ENCODE assay signal across 8 cellular contexts in genomic region chr7:104980969-104981670, GRCh38. TPM values are rescaled to one million over a fixed set of nuclear protein-coding genes. Genes with fewer than 3 reads are reported as not detected.
DNase-seq lines count a peak whose midpoint lies in the region; ATAC-seq, FAIRE-seq and TF ChIP-seq lines count a peak whose summit lies in the region.

No MANE protein-coding gene starts in this region.

- H3K4me1 Mint-ChIP-seq in CD4-positive, alpha-beta memory T cell = peaks cover 21 to 53% (median 29%) of the 10 kb centered on the region in 4 donors
- H3K4me1 Mint-ChIP-seq in astrocyte (ENCODE audit: low read depth, unreplicated experiment) = peaks cover 79% of the 10 kb centered on the region

- H2AFZ ChIP-seq in HCT116 (ENCODE audit: low read depth, low read length, poor library complexity, severe bottlenecking) = no peak overlapping the region
- H2AFZ ChIP-seq in astrocyte (ENCODE audit: low read depth, low read length) = no peak overlapping the region

- TF ChIP-seq POLR2A in HCT116 (IDR thresholded peaks at IDR 0.05; ENCODE audit: borderline replicate concordance, extremely low read depth, insufficient read depth, insufficient read length) = no peak

- H3K4me2 ChIP-seq in HCT116 (ENCODE audit: low read length) = no peak overlapping the region
- peak overlapping the region; percentile 73 for H3K4me2 ChIP-seq in astrocyte (ENCODE audit: low read length)

- peak; percentile 90 for TF ChIP-seq RAD21 in HCT116 (IDR thresholded peaks at IDR 0.05; ENCODE audit: low read depth)

- H3K27ac Mint-ChIP-seq in CD4-positive, alpha-beta memory T cell = peak overlapping the region in 6 of 7 donors; percentile 30 to 100 (median 75)
- H3K27ac Mint-ChIP-seq in astrocyte (ENCODE audit: unreplicated experiment) = peak overlapping the region; percentile 62

- H3K36me3 Mint-ChIP-seq in CD4-positive, alpha-beta memory T cell = peaks cover 0 to 17% of the 10 kb centered on the region in 2 donors
- peaks cover 2% of the 10 kb centered on the region for H3K36me3 Mint-ChIP-seq in astrocyte (ENCODE audit: low read depth, unreplicated experiment)

- intact Hi-C loops in CD4-positive, alpha-beta memory T cell (cut with micrococcal nuclease) = loop anchor here (1.0 to 5.0 kb wide), 9 partner anchors 58 to 606 kb away; no protein-coding TSS in a partner anchor
- intact Hi-C loops in HCT116 (cut with micrococcal nuclease) = loop anchor here (1.0 to 10.0 kb wide), 4 partner anchors 60 to 604 kb away; partner anchors contain the start of gene EFCAB10
- intact Hi-C loops in left lung (cut with DNase I) = no loop called here

- FAIRE-seq in astrocyte (lab: Jason Lieb, UNC) (no peak), urothelium cell line (lab: Jason Lieb, UNC) (peak; percentile 20)

- peak in 4 of 5 donors; percentile 71 to 74 (median 72) for DNase-seq in CD4-positive, alpha-beta memory T cell
- DNase-seq in HCT116 (ENCODE audit: low read depth, low spot score) (peak; percentile 54), NCI-H526 treated with DMSO at 0.1 percent for 48 hours (lab: John Stamatoyannopoulos, UW) (peak; percentile 69), astrocyte (ENCODE audit: low read depth) (no peak), left lung (no peak), urothelium cell line (ENCODE audit: low spot score) (peak; percentile 67)
- DNase-seq in stimulated activated CD4-positive, alpha-beta T cell treated with anti-CD3 and anti-CD28 coated beads, Interleukin-2, amount 100 ng/mL, for 48 hours = no peak

- H3K4me3 Mint-ChIP-seq in CD4-positive, alpha-beta memory T cell = peak overlapping the region in 2 of 8 donors; percentile 6 to 7
- H3K4me3 Mint-ChIP-seq in astrocyte (ENCODE audit: unreplicated experiment) = no peak overlapping the region

- no TSS peak for BruUV-seq in HCT116 (replicated peaks; lab: Mats Ljungman, UMichigan)

- peaks cover 37% of the 10 kb centered on the region for H3K4me1 ChIP-seq in CD4-positive, alpha-beta memory T cell (ENCODE audit: insufficient read depth, low read length)
- peaks cover 34 to 42% of the 10 kb centered on the region in 2 experiments for H3K4me1 ChIP-seq in HCT116 (ENCODE audit: control insufficient read depth in 1 of 2, insufficient read depth in 2 of 2, low read length in 2 of 2)
- peaks cover 58% of the 10 kb centered on the region for H3K4me1 ChIP-seq in astrocyte (ENCODE audit: insufficient read depth, low read length)
- H3K4me1 ChIP-seq in left lung = peaks cover 44 to 87% of the 10 kb centered on the region in 2 donors

- H3K27me3 Mint-ChIP-seq in CD4-positive, alpha-beta memory T cell = no peaks in the 10 kb centered on the region
- H3K27me3 Mint-ChIP-seq in astrocyte (ENCODE audit: low read depth, unreplicated experiment) = no peaks in the 10 kb centered on the region

- no peaks in the 10 kb centered on the region for H3K27me3 ChIP-seq in CD4-positive, alpha-beta memory T cell (ENCODE audit: insufficient read depth, low read length)
- no peaks in the 10 kb centered on the region for H3K27me3 ChIP-seq in HCT116 (ENCODE audit: insufficient read depth, low read length)
- no peaks in the 10 kb centered on the region for H3K27me3 ChIP-seq in astrocyte (ENCODE audit: insufficient read depth, low read length)
- no peaks in the 10 kb centered on the region for H3K27me3 ChIP-seq in left lung

- H3K4me3 ChIP-seq in CD4-positive, alpha-beta memory T cell (ENCODE audit: low read length in 2 of 2) = no peak overlapping the region
- no peak overlapping the region for H3K4me3 ChIP-seq in HCT116 (replicated peaks in 1 of 2; ENCODE audit: low read depth in 1 of 2, low read length in 2 of 2)
- no peak overlapping the region for H3K4me3 ChIP-seq in astrocyte (ENCODE audit: insufficient read depth, low read depth, low read length)
- no peak overlapping the region for H3K4me3 ChIP-seq in left lung

- peaks cover 37% of the 10 kb centered on the region for H3K79me2 ChIP-seq in HCT116 (ENCODE audit: insufficient read depth, low read length)
- peaks cover 36% of the 10 kb centered on the region for H3K79me2 ChIP-seq in astrocyte (ENCODE audit: insufficient read depth, low read length)

- H4K20me1 ChIP-seq in HCT116 (ENCODE audit: insufficient read depth) = no peaks in the 10 kb centered on the region
- H4K20me1 ChIP-seq in astrocyte (ENCODE audit: insufficient read depth, low read length) = peaks cover 26% of the 10 kb centered on the region

- peak overlapping the region; percentile 38 for H3K27ac ChIP-seq in CD4-positive, alpha-beta memory T cell (ENCODE audit: low read depth, low read length)
- H3K27ac ChIP-seq in HCT116 (ENCODE audit: low read depth, low read length) (no peak overlapping the region), astrocyte (ENCODE audit: low read depth, low read length) (peak overlapping the region; percentile 59), left lung (peak overlapping the region; percentile 99)

- CTCF ChIA-PET in CD4-positive, alpha-beta memory T cell (lab: Charles Lee; ENCODE audit: partially characterized antibody) = interaction anchor here (0.6 to 8.9 kb wide), 60 partner anchors 9 to 612 kb away, joined by 3 to 160 read pairs (median 5); partner anchors contain the start of genes KMT2E and RINT1
- CTCF ChIA-PET in HCT116 (lab: Charles Lee) = interaction anchor here (0.6 to 1.9 kb wide), 22 partner anchors 9 to 599 kb away, joined by 3 to 14 read pairs (median 4); partner anchors contain the start of gene KMT2E

- TF ChIP-seq CTCF in HCT116 (IDR thresholded peaks at IDR 0.05 in 2 of 3, conservative IDR thresholded peaks at IDR 0.05 in 1 of 3; ENCODE audit: borderline replicate concordance in 1 of 3, insufficient read depth in 1 of 3, low read depth in 2 of 3, low read length in 2 of 3) = peak; percentile 53 to 81 (median 74); a peak in 5 of 6 replicates
- TF ChIP-seq CTCF in astrocyte (IDR thresholded peaks at IDR 0.05; ENCODE audit: insufficient read depth, low read depth, low read length) = peak; percentile 80
- peak; percentile 43 to 72 for TF ChIP-seq CTCF in left lung (IDR thresholded peaks at IDR 0.05)

- no peaks in the 10 kb centered on the region for H3K9me3 Mint-ChIP-seq in CD4-positive, alpha-beta memory T cell
- no peaks in the 10 kb centered on the region for H3K9me3 Mint-ChIP-seq in astrocyte (ENCODE audit: unreplicated experiment)

- H3K36me3 ChIP-seq in CD4-positive, alpha-beta memory T cell (ENCODE audit: insufficient read depth, low read length) = no peaks in the 10 kb centered on the region
- H3K36me3 ChIP-seq in HCT116 (ENCODE audit: control insufficient read depth in 1 of 2, insufficient read depth in 2 of 2, low read length in 2 of 2) = no peaks in the 10 kb centered on the region
- no peaks in the 10 kb centered on the region for H3K36me3 ChIP-seq in astrocyte (ENCODE audit: insufficient read depth, low read length)
- H3K36me3 ChIP-seq in left lung = no peaks in the 10 kb centered on the region

- POLR2A ChIA-PET in CD4-positive, alpha-beta memory T cell (lab: Charles Lee; ENCODE audit: partially characterized antibody) = interaction anchor here (0.6 to 16.1 kb wide), 21 partner anchors 10 to 550 kb away, joined by 3 to 760 read pairs (median 3); partner anchors contain the start of genes KMT2E and SRPK2
- POLR2A ChIA-PET in HCT116 (lab: Charles Lee) = interaction anchor here (0.8 to 1.7 kb wide), 4 partner anchors 8 to 368 kb away, joined by 3 to 7 read pairs (median 4); no protein-coding TSS in a partner anchor

- no peaks in the 10 kb centered on the region for H3K9me3 ChIP-seq in CD4-positive, alpha-beta memory T cell (ENCODE audit: control insufficient read depth in 1 of 2, low read length in 2 of 2)
- H3K9me3 ChIP-seq in HCT116 (ENCODE audit: control insufficient read depth in 1 of 2, insufficient read depth in 1 of 2, low read depth in 1 of 2, low read length in 2 of 2) = no peaks in the 10 kb centered on the region
- no peaks in the 10 kb centered on the region for H3K9me3 ChIP-seq in astrocyte (ENCODE audit: insufficient read depth, low read depth, low read length)
- no peaks in the 10 kb centered on the region for H3K9me3 ChIP-seq in left lung

- ATAC-seq in HCT116 (no peak), left lung (no peak), GM19463 (IDR thresholded peaks at IDR 0.05; ENCODE audit: unreplicated experiment) (no peak)

- H3K9ac ChIP-seq in HCT116 (ENCODE audit: low read length) = no peak overlapping the region
- peak overlapping the region; percentile 43 for H3K9ac ChIP-seq in astrocyte (ENCODE audit: low read length)

- RAD21 ChIA-PET in HCT116 (lab: Charles Lee; ENCODE audit: low non-redundant PET in 1 of 2, low total read pairs in 2 of 2, uncharacterized antibody in 2 of 2, unreplicated experiment in 2 of 2) = interaction anchor here in 1 of 2 experiments (1.0 kb wide), 1 partner anchor 449 kb away, joined by 3 read pairs; no protein-coding TSS in a partner anchor

- H3K9me2 ChIP-seq in HCT116 (ENCODE audit: insufficient read depth) = no peaks in the 10 kb centered on the region

TF ChIP-seq in HCT116, 20 proteins besides CTCF, POLR2A, EP300 and RAD21 (continues in another document):
- TF ChIP-seq POLR2AphosphoS5 (IDR thresholded peaks at IDR 0.05; ENCODE audit: low read depth, low read length) = no peak
- no peak for TF ChIP-seq JUND (IDR thresholded peaks at IDR 0.05)
- TF ChIP-seq MAX (IDR thresholded peaks at IDR 0.05) = 0 out of 2 replicates have a peak, but pooled peaks have one; percentile 32
- no peak for TF ChIP-seq EGR1 (IDR thresholded peaks at IDR 0.05; ENCODE audit: low read depth)
- no peak for TF ChIP-seq ZNF274 (IDR thresholded peaks at IDR 0.05; ENCODE audit: low read depth, low read length)
- no peak for TF ChIP-seq ZBTB33 (IDR thresholded peaks at IDR 0.05; ENCODE audit: extremely low read depth, insufficient replicate concordance, low read length)
- TF ChIP-seq EZH2 (IDR thresholded peaks at IDR 0.05) = no peak

RNA-seq across cellular contexts. Expression of gene KMT2E, which starts 32.9 kb away (rescaled TPM):
- 100 to 1,000 TPM; 213 to 224 TPM for total RNA-seq in CD4-positive, alpha-beta memory T cell
- polyA plus RNA-seq in CD4-positive, alpha-beta memory T cell = 100 to 1,000 TPM; 109 to 244 TPM
- total RNA-seq in HCT116 (2021; ENCODE audit: unreplicated experiment) (39.8 TPM), astrocyte (57.4 and 62.5 TPM in 2 replicates), left lung (10 to 100 TPM; 74.5 to 96.2 TPM)
- 26.8 and 32.2 TPM in 2 replicates for polyA plus RNA-seq in HCT116 (2012)

Comparison
In these comparisons a context has a peak if more than half of its experiments do, and no peak if none do; other contexts are left out.
1. DNase-seq: peak in CD4-positive, alpha-beta memory T cell (4 of 5), HCT116 (single experiment), NCI-H526 treated with DMSO at 0.1 percent for 48 hours (single experiment) and urothelium cell line (single experiment); none in astrocyte (single experiment), left lung (0 of 2) and stimulated activated CD4-positive, alpha-beta T cell treated with anti-CD3 and anti-CD28 coated beads, Interleukin-2, amount 100 ng/mL, for 48 hours (0 of 2).
2. intact Hi-C loops: an anchor here in CD4-positive, alpha-beta memory T cell (1.0 to 5.0 kb wide) and HCT116 (1.0 to 10.0 kb wide); none called in left lung.
3. Peak in every context shown above with its lines, with median percentiles within 50 percentile points of each other: CTCF ChIP-seq.